In the genomic region with DNA sequence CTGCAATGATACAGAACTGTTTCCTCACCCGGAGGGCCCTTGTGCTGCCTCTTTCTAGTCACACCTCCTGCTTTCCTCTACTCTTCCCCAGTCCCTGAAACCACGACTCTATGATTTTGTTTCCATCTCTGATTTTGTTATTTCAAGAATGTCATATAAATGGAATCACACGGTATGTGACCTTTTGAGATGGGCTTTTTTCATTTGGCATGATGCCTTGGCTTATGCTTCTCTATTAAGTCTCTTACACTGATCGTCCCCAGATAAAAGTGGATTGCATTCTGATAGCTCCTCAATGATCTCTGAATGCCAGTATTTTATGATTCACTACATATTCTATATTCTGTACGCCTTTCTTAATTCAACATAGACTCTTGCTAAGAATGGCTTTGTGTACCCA, we compare ENCODE assay signal across 23 cellular contexts.
DNase-seq lines count a peak whose midpoint lies in the region; ATAC-seq and TF ChIP-seq lines count a peak whose summit lies in the region.
"Had no signal": no experiment of that assay in that cellular context is flagged by ENCODE, and none has a peak within 500 bp of the region (broad histone marks: within the 10 kb centered on the region; RNA-seq: fewer than 3 reads in every experiment).

No MANE protein-coding gene starts in this region.

- BruUV-seq in Caco-2 (replicated peaks; lab: Mats Ljungman, UMichigan) = no TSS peak

- H3K4me1 ChIP-seq in CD8-positive, alpha-beta T cell (ENCODE audit: insufficient read depth, low read length) = no peaks in the 10 kb centered on the region
- peaks cover 18% of the 10 kb centered on the region for H3K4me1 ChIP-seq in Caco-2
- H3K4me1 ChIP-seq: SJSA1 had no signal

- no peaks in the 10 kb centered on the region for H3K9me3 Mint-ChIP-seq in CD8-positive, alpha-beta T cell
- H3K9me3 Mint-ChIP-seq in Caco-2 (ENCODE audit: unreplicated experiment) (no peaks in the 10 kb centered on the region), memory B cell (no peaks in the 10 kb centered on the region)
- H3K9me3 Mint-ChIP-seq: CD4-positive, CD25-positive, alpha-beta regulatory T cell; H9 had no signal

- no peaks in the 10 kb centered on the region for H3K27me3 Mint-ChIP-seq in CD8-positive, alpha-beta T cell (ENCODE audit: low read depth)
- H3K27me3 Mint-ChIP-seq in Caco-2 (ENCODE audit: insufficient read depth, unreplicated experiment) (no peaks in the 10 kb centered on the region), memory B cell (no peaks in the 10 kb centered on the region)
- H3K27me3 Mint-ChIP-seq: CD4-positive, CD25-positive, alpha-beta regulatory T cell had no signal

- DNase-seq in CD8-positive, alpha-beta T cell = no peak
- no peak for DNase-seq in Caco-2
- peak; percentile 25 for DNase-seq in brain microvascular endothelial cell
- DNase-seq in memory B cell (ENCODE audit: low spot score in 2 of 2) = no peak
- DNase-seq in stimulated activated CD4-positive, alpha-beta T cell treated with anti-CD3 and anti-CD28 coated beads, Interleukin-2, amount 100 ng/mL, for 24 hours = no peak
- DNase-seq in ecto neural progenitor cell (ENCODE audit: low spot score) = no peak
- DNase-seq in iPS-NIHi11 (ENCODE audit: low spot score) = no peak
- DNase-seq: CD4-positive, CD25-positive, alpha-beta regulatory T cell; COR-L47; DMS153; GM23248; H9; MG63; NCI-H1417; NCI-H187; NCI-H2107; NCI-H446 treated with DMSO at 0.1 percent for 48 hours; NCI-H526 treated with DMSO at 0.1 percent for 48 hours; OCI-M1 had no signal

- H3K4me1 Mint-ChIP-seq in CD8-positive, alpha-beta T cell (ENCODE audit: low read depth) = no peaks in the 10 kb centered on the region
- H3K4me1 Mint-ChIP-seq in Caco-2 (ENCODE audit: low read depth, unreplicated experiment) (peaks cover 22% of the 10 kb centered on the region), memory B cell (no peaks in the 10 kb centered on the region)

- H3K9me3 ChIP-seq in CD8-positive, alpha-beta T cell (ENCODE audit: low read length) = no peaks in the 10 kb centered on the region
- H3K9me3 ChIP-seq in Caco-2 = no peaks in the 10 kb centered on the region
- H3K9me3 ChIP-seq: MG63, SJSA1 had no signal

- H3K27me3 ChIP-seq in CD8-positive, alpha-beta T cell (ENCODE audit: insufficient read depth, low read length) = no peaks in the 10 kb centered on the region
- H3K27me3 ChIP-seq in Caco-2 (replicated peaks; ENCODE audit: control insufficient read depth, insufficient read depth, low read length) (no peaks in the 10 kb centered on the region), brain microvascular endothelial cell (replicated peaks) (no peaks in the 10 kb centered on the region)
- H3K27me3 ChIP-seq: MG63, SJSA1 had no signal

- H3K27ac ChIP-seq in CD8-positive, alpha-beta T cell (ENCODE audit: low read depth, low read length) = no peak overlapping the region
- no peak overlapping the region for H3K27ac ChIP-seq in brain microvascular endothelial cell
- H3K27ac ChIP-seq: GM23248, HL-60, SJSA1 had no signal

- TF ChIP-seq CTCF in CD8-positive, alpha-beta T cell (IDR thresholded peaks at IDR 0.05) = no peak
- TF ChIP-seq CTCF in Caco-2 (IDR thresholded peaks at IDR 0.05; ENCODE audit: insufficient read depth in 1 of 2, low read depth in 1 of 2, low read length in 1 of 2, severe bottlenecking in 1 of 2, unreplicated experiment in 1 of 2) (no peak), brain microvascular endothelial cell (IDR thresholded peaks at IDR 0.05; ENCODE audit: low read depth, low read length, missing control alignments) (no peak)

- peak overlapping the region; percentile 28 for H3K27ac Mint-ChIP-seq in CD8-positive, alpha-beta T cell
- H3K27ac Mint-ChIP-seq in Caco-2 (ENCODE audit: unreplicated experiment) (peak overlapping the region; percentile 76), memory B cell (peak overlapping the region; percentile 8)
- H3K27ac Mint-ChIP-seq: H9 had no signal

- no peak overlapping the region for H3K4me3 ChIP-seq in CD8-positive, alpha-beta T cell (ENCODE audit: low read depth, low read length)
- H3K4me3 ChIP-seq in Caco-2 (ENCODE audit: low read depth, low read length) (no peak overlapping the region), brain microvascular endothelial cell (ENCODE audit: low read depth, low read length) (no peak overlapping the region)
- H3K4me3 ChIP-seq: GM23248, K562, MG63, SJSA1 had no signal

- peaks cover 9% of the 10 kb centered on the region for H3K36me3 ChIP-seq in CD8-positive, alpha-beta T cell (ENCODE audit: insufficient read depth, low read length)
- H3K36me3 ChIP-seq in Caco-2 (ENCODE audit: control insufficient read depth, insufficient read depth, low read length) (no peaks in the 10 kb centered on the region), brain microvascular endothelial cell (replicated peaks) (peaks cover 3% of the 10 kb centered on the region)
- H3K36me3 ChIP-seq: MG63 had no signal

- in situ Hi-C loops in brain microvascular endothelial cell (cut with HindIII; ENCODE audit: low pct_ligation_motif_present, low sequenced_read_pairs) = no loop called here

- POLR2A ChIA-PET in CD8-positive, alpha-beta T cell (lab: Charles Lee) = interaction anchor here (0.6 kb wide), 1 partner anchor 519 kb away, joined by 3 read pairs; no protein-coding TSS in a partner anchor
- POLR2A ChIA-PET in Caco-2 (lab: Charles Lee) = no interaction called here

- intact Hi-C loops in CD8-positive, alpha-beta T cell (cut with DNase I, micrococcal nuclease) = loop anchor here in 1 of 2 experiments (10.0 kb wide), 1 partner anchor 79 kb away; the partner anchor contains the start of gene GALNT11
- intact Hi-C loops in Caco-2 (cut with micrococcal nuclease; ENCODE audit: unreplicated experiment) = no loop called here

- CTCF ChIA-PET in CD8-positive, alpha-beta T cell (lab: Charles Lee) = no interaction called here
- CTCF ChIA-PET in Caco-2 (lab: Charles Lee) = no interaction called here

- H3K4me3 Mint-ChIP-seq in CD8-positive, alpha-beta T cell = no peak overlapping the region
- no peak overlapping the region for H3K4me3 Mint-ChIP-seq in Caco-2 (ENCODE audit: unreplicated experiment)
- H3K4me3 Mint-ChIP-seq in memory B cell = no peak overlapping the region
- H3K4me3 Mint-ChIP-seq: CD4-positive, CD25-positive, alpha-beta regulatory T cell; H9 had no signal

- H3K36me3 Mint-ChIP-seq in CD8-positive, alpha-beta T cell = peaks cover 68% of the 10 kb centered on the region
- H3K36me3 Mint-ChIP-seq in Caco-2 (ENCODE audit: insufficient read depth, unreplicated experiment) (peaks cover 22% of the 10 kb centered on the region), memory B cell (peaks cover 26% of the 10 kb centered on the region)

- ATAC-seq in CD8-positive, alpha-beta T cell = no peak
- ATAC-seq in memory B cell (ENCODE audit: low read depth) = no peak
- ATAC-seq: HepG2, K562 had no signal

Comparison
In these comparisons a context has a peak if more than half of its experiments do, and no peak if none do; other contexts are left out.
1. H3K27ac Mint-ChIP-seq: peak in every context shown above with its lines; median percentile 76 in Caco-2; 28 in CD8-positive, alpha-beta T cell; 8 in memory B cell.